ENCODE assay signal across 8 cellular contexts in genomic region chr1:70220517-70221240, GRCh38. TPM values are rescaled to one million over a fixed set of nuclear protein-coding genes. Genes with fewer than 3 reads are reported as not detected.
DNase-seq lines count a peak whose midpoint lies in the region; ATAC-seq and TF ChIP-seq lines count a peak whose summit lies in the region.

No MANE protein-coding gene starts in this region.

- H2BK12ac ChIP-seq in neuronal stem cell (ENCODE audit: low read length): no peak overlapping the region

- H3K4ac ChIP-seq in neuronal stem cell (ENCODE audit: low read length): no peak overlapping the region

- intact Hi-C loops in CD8-positive, alpha-beta T cell (cut with DNase I, micrococcal nuclease): loop anchor here (1.0 to 5.0 kb wide), 7 partner anchors 15 to 862 kb away; partner anchors contain the start of genes ANKRD13C (in 2 of the 2), LRRC40 (in 2 of the 2), ZRANB2 (in 2 of the 2) and CTH (in 1 of the 2)
- intact Hi-C loops in dorsolateral prefrontal cortex (cut with DNase I): loop anchor here (1.0 to 10.0 kb wide), 5 partner anchors 15 to 192 kb away; partner anchors contain the start of genes ANKRD13C (in 2 of the 2), CTH (in 2 of the 2) and LRRC40 (in 2 of the 2)

- H3K36me3 Mint-ChIP-seq in CD8-positive, alpha-beta T cell: peaks cover 49% of the 10 kb centered on the region

- no peak overlapping the region for H3K9ac ChIP-seq in neuronal stem cell (ENCODE audit: low read depth, low read length, poor library complexity)

- H3K36me3 ChIP-seq in CD8-positive, alpha-beta T cell (ENCODE audit: insufficient read depth, low read length): peaks cover 17% of the 10 kb centered on the region
- H3K36me3 ChIP-seq in neuronal stem cell (replicated peaks in 1 of 2; ENCODE audit: control insufficient read depth in 2 of 2, insufficient read depth in 2 of 2, low read length in 2 of 2): peaks cover 3 to 58% of the 10 kb centered on the region in 2 donors

- CTCF ChIA-PET in CD8-positive, alpha-beta T cell (lab: Charles Lee): interaction anchor here (1.3 to 1.6 kb wide), 2 partner anchors 15 to 20 kb away, joined by 4 to 7 read pairs; partner anchors contain the start of gene LRRC40
- CTCF ChIA-PET in GM10248 (lab: Yijun Ruan, JAX): interaction anchor here (0.9 to 2.1 kb wide), 5 partner anchors 10 to 18 kb away, joined by 3 to 14 read pairs (median 5); no protein-coding TSS in a partner anchor

- H3K4me2 ChIP-seq in neuronal stem cell (ENCODE audit: insufficient read depth, low read length, poor library complexity, severe bottlenecking): no peak overlapping the region

- H2BK5ac ChIP-seq in neuronal stem cell (ENCODE audit: low read length): no peak overlapping the region

- H3K27me3 ChIP-seq in CD8-positive, alpha-beta T cell (ENCODE audit: insufficient read depth, low read length): no peaks in the 10 kb centered on the region
- H3K27me3 ChIP-seq in dorsolateral prefrontal cortex (no peaks in the 10 kb centered on the region), neuronal stem cell (ENCODE audit: control insufficient read depth in 3 of 3, insufficient read depth in 3 of 3, low read depth in 1 of 3, low read length in 3 of 3) (no peaks in the 10 kb centered on the region)

- H3K9me3 ChIP-seq in CD8-positive, alpha-beta T cell (ENCODE audit: low read length): no peaks in the 10 kb centered on the region
- no peaks in the 10 kb centered on the region for H3K9me3 ChIP-seq in neuronal stem cell (replicated peaks in 1 of 2; ENCODE audit: control insufficient read depth in 2 of 2, insufficient read depth in 1 of 2, low read depth in 1 of 2, low read length in 2 of 2)

- H3K14ac ChIP-seq in neuronal stem cell (ENCODE audit: low read length): no peak overlapping the region

- ATAC-seq in CD8-positive, alpha-beta T cell: no peak
- ATAC-seq in GM21423 (IDR thresholded peaks at IDR 0.05; ENCODE audit: unreplicated experiment): peak; percentile 9

- H3K4me3 ChIP-seq in CD8-positive, alpha-beta T cell (ENCODE audit: low read depth, low read length): peak overlapping the region; percentile 91
- peak overlapping the region; percentile 84 for H3K4me3 ChIP-seq in LNCaP clone FGC (ENCODE audit: low read depth, low read length)
- peak overlapping the region; percentile 57 to 93 (median 81) for H3K4me3 ChIP-seq in dorsolateral prefrontal cortex
- H3K4me3 ChIP-seq in neuronal stem cell (ENCODE audit: low read length in 2 of 2): peak overlapping the region in 1 of 2 donors; percentile 86

- POLR2A ChIA-PET in CD8-positive, alpha-beta T cell (lab: Charles Lee): interaction anchor here (0.7 to 3.1 kb wide), 10 partner anchors 9 to 1937 kb away, joined by 3 to 61 read pairs (median 5); partner anchors contain the start of genes ANKRD13C, CTH, LRRC40 and ZRANB2
- POLR2A ChIA-PET in GM10248 (lab: Yijun Ruan, JAX): interaction anchor here (0.7 to 1.1 kb wide), 4 partner anchors 8 to 190 kb away, joined by 3 to 5 read pairs (median 3); partner anchors contain the start of gene CTH

- peak overlapping the region; percentile 99 for H3K27ac Mint-ChIP-seq in CD8-positive, alpha-beta T cell

- no peak overlapping the region for H2BK120ac ChIP-seq in neuronal stem cell (ENCODE audit: low read depth, low read length)

- H2BK15ac ChIP-seq in neuronal stem cell (ENCODE audit: low read length): no peak overlapping the region

- H4K8ac ChIP-seq in neuronal stem cell (ENCODE audit: low read depth, low read length): no peak overlapping the region

- no peak overlapping the region for H3K18ac ChIP-seq in neuronal stem cell (ENCODE audit: low read length)

- no peak overlapping the region for H2AK5ac ChIP-seq in neuronal stem cell (ENCODE audit: low read depth, low read length)

- no peak overlapping the region for H4K91ac ChIP-seq in neuronal stem cell (ENCODE audit: low read depth, low read length, poor library complexity)

- no peaks in the 10 kb centered on the region for H3K9me3 Mint-ChIP-seq in CD8-positive, alpha-beta T cell

- peaks cover 45% of the 10 kb centered on the region for H3K4me1 Mint-ChIP-seq in CD8-positive, alpha-beta T cell (ENCODE audit: low read depth)

- TF ChIP-seq CTCF in CD8-positive, alpha-beta T cell (IDR thresholded peaks at IDR 0.05): no peak
- TF ChIP-seq CTCF in LNCaP clone FGC (IDR thresholded peaks at IDR 0.05; ENCODE audit: control insufficient read depth, extremely low read depth, insufficient read depth) (no peak), dorsolateral prefrontal cortex (IDR thresholded peaks at IDR 0.05 in 54 of 56, conservative IDR thresholded peaks at IDR 0.05 in 2 of 56; ENCODE audit: low read depth in 1 of 56, partially characterized antibody in 56 of 56) (no peak), GM10248 (IDR thresholded peaks at IDR 0.05; ENCODE audit: control extremely low read depth, extremely low read depth, low read depth, missing control alignments) (no peak)

- H3K4me1 ChIP-seq in CD8-positive, alpha-beta T cell (ENCODE audit: insufficient read depth, low read length): peaks cover 39% of the 10 kb centered on the region
- peaks cover 0 to 17% of the 10 kb centered on the region in 2 donors for H3K4me1 ChIP-seq in neuronal stem cell (ENCODE audit: control insufficient read depth in 2 of 2, insufficient read depth in 1 of 2, low read depth in 1 of 2, low read length in 2 of 2)

- H2AFZ ChIP-seq in neuronal stem cell (ENCODE audit: low read length): peak overlapping the region; percentile 84

- no peaks in the 10 kb centered on the region for H3K79me1 ChIP-seq in neuronal stem cell (ENCODE audit: low read depth, low read length)

- WGBS in neuronal stem cell (ENCODE audit: extremely low coverage in 2 of 2, insufficient read length in 2 of 2, insufficient replicate concordance in 1 of 2), 2 donors: no CpG with 5 or more reads among the region's 17 CpGs

- H3K27me3 Mint-ChIP-seq in CD8-positive, alpha-beta T cell (ENCODE audit: low read depth): no peaks in the 10 kb centered on the region

- peak overlapping the region; percentile 94 for H3K4me3 Mint-ChIP-seq in CD8-positive, alpha-beta T cell

- peak overlapping the region; percentile 98 for H3K23ac ChIP-seq in neuronal stem cell (ENCODE audit: low read depth, low read length, poor library complexity)

- H3K27ac ChIP-seq in CD8-positive, alpha-beta T cell (ENCODE audit: low read depth, low read length): peak overlapping the region; percentile 97
- H3K27ac ChIP-seq in dorsolateral prefrontal cortex (peak overlapping the region in 57 of 59 donors; percentile 21 to 98 (median 94)), neuronal stem cell (replicated peaks; ENCODE audit: low read length) (no peak overlapping the region)

- no peak for DNase-seq in CD8-positive, alpha-beta T cell
- DNase-seq in LNCaP clone FGC (ENCODE audit: low read depth) (no peak), dorsolateral prefrontal cortex (no peak), neuronal stem cell (ENCODE audit: low spot score) (no peak), NCI-H2081 (lab: John Stamatoyannopoulos, UW) (no peak), germinal center (ENCODE audit: low spot score) (no peak), GM10248 (ENCODE audit: extremely low spot score) (no peak)

RNA-seq across cellular contexts. Expression of gene SRSF11, which starts 0.5 kb away (rescaled TPM):
- total RNA-seq in CD8-positive, alpha-beta T cell: 100 to 1,000 TPM; 427 to 456 TPM
- total RNA-seq in dorsolateral prefrontal cortex: 100 to 1,000 TPM; 105 to 267 (median 193) TPM
- 441 TPM for polyA plus RNA-seq in neuronal stem cell (2013, experiment 1 of 2)
- 447 TPM for polyA plus RNA-seq in neuronal stem cell (2013, experiment 2 of 2)

RNA-seq across cellular contexts. Expression of gene LRRC40, which starts 15.3 kb away (rescaled TPM):
- 10 to 100 TPM; 13.7 to 15.4 TPM for total RNA-seq in CD8-positive, alpha-beta T cell
- 10 to 100 TPM in 118 of 120 experiments, 1 to 10 TPM in 2; 7.4 to 28.2 (median 19.2) TPM for total RNA-seq in dorsolateral prefrontal cortex
- 38.7 TPM for polyA plus RNA-seq in neuronal stem cell (2013, experiment 1 of 2)
- 38.7 TPM for polyA plus RNA-seq in neuronal stem cell (2013, experiment 2 of 2)
